In genomic region chr1:236301080-236301957, GRCh38 we compare ENCODE assay signal across 18 cellular contexts. TPM values are rescaled to one million over a fixed set of nuclear protein-coding genes. Genes with fewer than 3 reads are reported as not detected.
DNase-seq lines count a peak whose midpoint lies in the region; ATAC-seq, FAIRE-seq and TF ChIP-seq lines count a peak whose summit lies in the region.
"Had no signal": no experiment of that assay in that cellular context is flagged by ENCODE, and none has a peak within 500 bp of the region (broad histone marks: within the 10 kb centered on the region; RNA-seq: fewer than 3 reads in every experiment).

No MANE protein-coding gene starts in this region.

- in situ Hi-C loops in K562 (cut with MboI): no loop called here

- H2AFZ ChIP-seq in K562 (ENCODE audit: low read depth, low read length): no peak overlapping the region

- TF ChIP-seq RAD21 in K562 (CRISPR knock-in tag; conservative IDR thresholded peaks at IDR 0.05 in 1 of 2, IDR thresholded peaks at IDR 0.05 in 1 of 2): no peak

- H3K9ac ChIP-seq in K562 (ENCODE audit: insufficient read depth in 1 of 2, low read depth in 2 of 2, low read length in 2 of 2) (no peak overlapping the region), kidney (ENCODE audit: low read length in 2 of 2) (no peak overlapping the region)

- H3K79me2 ChIP-seq in K562 (ENCODE audit: control insufficient read depth, insufficient read depth, low read length): no peaks in the 10 kb centered on the region

- H3K27ac ChIP-seq in K562 (ENCODE audit: extremely low read depth, low read depth, low read length) (no peak overlapping the region), pancreas (peak overlapping the region; percentile 31 to 84 (median 53)), kidney (ENCODE audit: low read depth in 2 of 2, low read length in 2 of 2) (no peak overlapping the region)
- H3K27ac ChIP-seq: SK-N-MC had no signal

- H3K9me3 ChIP-seq in K562 (replicated peaks; ENCODE audit: control insufficient read depth, insufficient read depth, low read depth, low read length): no peaks in the 10 kb centered on the region
- no peaks in the 10 kb centered on the region for H3K9me3 ChIP-seq in pancreas
- no peaks in the 10 kb centered on the region for H3K9me3 ChIP-seq in kidney (ENCODE audit: control insufficient read depth in 1 of 2, low read length in 2 of 2)
- H3K9me3 ChIP-seq: Caco-2 had no signal

- no peak overlapping the region for H3K4me2 ChIP-seq in K562 (ENCODE audit: insufficient read depth, low read length)

- POLR2A ChIA-PET in K562 (lab: Yijun Ruan, JAX): interaction anchor here (0.6 to 5.3 kb wide), 2 partner anchors 10 to 11 kb away, joined by 3 to 27 read pairs; no protein-coding TSS in a partner anchor

- TF ChIP-seq CTCF in K562 (IDR thresholded peaks at IDR 0.05 in 2 of 3, conservative IDR thresholded peaks at IDR 0.05 in 1 of 3; ENCODE audit: insufficient read depth in 2 of 3, low read depth in 1 of 3, low read length in 3 of 3) (no peak), pancreas (IDR thresholded peaks at IDR 0.05) (no peak), kidney (IDR thresholded peaks at IDR 0.05; ENCODE audit: borderline replicate concordance, extremely low read depth, insufficient read depth) (no peak)

- H4K20me1 ChIP-seq in K562 (replicated peaks; ENCODE audit: control insufficient read depth, insufficient read depth, low read length): no peaks in the 10 kb centered on the region

- intact Hi-C loops in K562 (cut with micrococcal nuclease) (loop anchor here (5.0 kb wide), 1 partner anchor 191 kb away; no protein-coding TSS in a partner anchor), pancreas (cut with DNase I) (no loop called here), kidney (cut with DNase I) (no loop called here)

- H3K4me3 ChIP-seq in K562: no peak overlapping the region
- H3K4me3 ChIP-seq in pancreas: peak overlapping the region in 2 of 4 donors; percentile 18 to 20
- H3K4me3 ChIP-seq in kidney (ENCODE audit: low read length in 2 of 2): no peak overlapping the region
- H3K4me3 ChIP-seq: SK-N-MC had no signal

- no peak for FAIRE-seq in K562 (lab: Jason Lieb, UNC)
- no peak for FAIRE-seq in pancreas (lab: Jason Lieb, UNC)
- FAIRE-seq in kidney (lab: Jason Lieb, UNC): no peak
- FAIRE-seq: GM18507 had no signal

- no TSS peak for BruUV-seq in K562 (replicated peaks; lab: Mats Ljungman, UMichigan)

- no peak for ATAC-seq in K562
- ATAC-seq in pancreas: peak; percentile 65 to 76 (median 70)
- ATAC-seq: PC-3 had no signal

- 51% methylated on average over 16 of the region's 16 CpGs for WGBS in K562 (ENCODE audit: insufficient coverage, low coverage, missing lambda C conversion rate)
- 36 to 44% methylated on average over 16 of the region's 16 CpGs for WGBS in pancreas, 2 donors

- TF ChIP-seq EP300 in K562 (IDR thresholded peaks at IDR 0.05; ENCODE audit: low read length): no peak

- DNase-seq in NCI-H345 (lab: John Stamatoyannopoulos, UW) (peak; percentile 44), NCI-H345 treated with DMSO at 0.1 percent for 48 hours (lab: John Stamatoyannopoulos, UW; ENCODE audit: unreplicated experiment) (no peak), NCI-H2081 treated with DMSO at 0.1 percent for 48 hours (lab: John Stamatoyannopoulos, UW) (peak; percentile 88), K562 (ENCODE audit: extremely low read depth in 1 of 4, low spot score in 3 of 4) (no peak), pancreas (peak in 3 of 6 donors; percentile 35 to 48 (median 37)), NCI-H524 treated with DMSO at 0.1 percent for 48 hours (lab: John Stamatoyannopoulos, UW) (no peak), kidney (no peak), SIG-M5 (lab: John Stamatoyannopoulos, UW) (no peak)
- DNase-seq: Caco-2; HCEC 1CT; KG1; NCI-H1048; NCI-H1930; NCI-H446; NK-92 treated with Interleukin-12 subunit alpha and Interleukin-12 subunit beta, amount 100 ng/mL, for 24 hours; PC-3 had no signal

- H3K27me3 ChIP-seq in K562 (ENCODE audit: control insufficient read depth in 2 of 2, insufficient read depth in 2 of 2, low read length in 2 of 2): no peaks in the 10 kb centered on the region
- no peaks in the 10 kb centered on the region for H3K27me3 ChIP-seq in pancreas

- no peaks in the 10 kb centered on the region for H3K9me1 ChIP-seq in K562 (ENCODE audit: control insufficient read depth, insufficient read depth, low read length)

- H3K4me1 ChIP-seq in K562 (replicated peaks in 1 of 2; ENCODE audit: control insufficient read depth in 2 of 2, insufficient read depth in 2 of 2, low read length in 2 of 2): peaks cover 0 to 3% of the 10 kb centered on the region in 2 experiments; a peak in 1 of 5 replicates
- H3K4me1 ChIP-seq in pancreas: peaks cover 3 to 26% (median 21%) of the 10 kb centered on the region in 3 donors
- H3K4me1 ChIP-seq in kidney (ENCODE audit: control insufficient read depth in 1 of 2, insufficient read depth in 1 of 2, low read depth in 1 of 2, low read length in 2 of 2): no peaks in the 10 kb centered on the region
- H3K4me1 ChIP-seq: Caco-2 had no signal

- TF ChIP-seq POLR2A in K562 (conservative IDR thresholded peaks at IDR 0.05): no peak

- CTCF ChIA-PET in K562 (lab: Yijun Ruan, JAX; ENCODE audit: low intra/inter-chr PET ratio): no interaction called here

- H3K36me3 ChIP-seq in K562 (ENCODE audit: control insufficient read depth, insufficient read depth, low read length) (no peaks in the 10 kb centered on the region), pancreas (no peaks in the 10 kb centered on the region), kidney (ENCODE audit: control insufficient read depth in 1 of 2, insufficient read depth in 2 of 2, low read length in 2 of 2) (no peaks in the 10 kb centered on the region)

TF ChIP-seq in K562, 482 proteins besides CTCF, POLR2A, EP300 and RAD21 (continues in another document):
- TF ChIP-seq ZNF398 (CRISPR knock-in tag; IDR thresholded peaks at IDR 0.05) (no peak), SAFB2 (IDR thresholded peaks at IDR 0.05; ENCODE audit: borderline replicate concordance, low read depth, low read length, severe bottlenecking) (no peak), C11orf30 (IDR thresholded peaks at IDR 0.05; ENCODE audit: low read depth) (peak; percentile 63), ZNF316 (IDR thresholded peaks at IDR 0.05) (peak; percentile 49)

RNA-seq across cellular contexts. Expression of gene ERO1B, which starts 19.6 kb away (rescaled TPM):
- total RNA-seq in K562 (2011; cell fraction: chromatin; rRNA removed; ENCODE audit: low replicate concordance): 2.2 and 8.7 TPM in 2 replicates
- 1.2 and 2.6 TPM in 2 replicates for total RNA-seq in K562 (2011; cell fraction: nucleolus; rRNA removed)
- total RNA-seq in K562 (2011; cell fraction: nucleoplasm; rRNA removed): 4.0 and 4.7 TPM in 2 replicates
- total RNA-seq in K562 (2014; rRNA removed): 3.0 and 3.3 TPM in 2 replicates
- 6.4 and 6.9 TPM in 2 replicates for total RNA-seq in K562 (2014; rRNA removed; fragmentation: Illumina TruSeq; extraction: Trizol)
- total RNA-seq in K562 (2015; rRNA removed; fragmentation: Illumina TruSeq; extraction: Trizol): 4.2 and 4.4 TPM in 2 replicates
- total RNA-seq in K562 (2021): 5.3 and 6.2 TPM in 2 replicates
- polyA plus RNA-seq in K562 (2011; rRNA removed): 0.55 and 0.59 TPM in 2 replicates
- polyA plus RNA-seq in K562 (2011; cell fraction: cytosol; rRNA removed): 0.12 and 0.21 TPM in 2 replicates
- 0.37 and 0.62 TPM in 2 replicates for polyA plus RNA-seq in K562 (2011; cell fraction: nucleus; rRNA removed)
- 2.9 and 6.9 TPM in 2 replicates for polyA plus RNA-seq in K562 (2012)
- polyA plus RNA-seq in K562 (2014; fragmentation: Illumina TruSeq; extraction: Trizol): 6.1 and 6.3 TPM in 2 replicates
- 1 to 10 TPM; 2.3 TPM for polyA plus RNA-seq in K562 (2014; fragmentation: Nextera tagmentation; extraction: Ambion mirVana)
- polyA plus RNA-seq in K562 (2014; rRNA removed): 5.0 and 6.4 TPM in 2 replicates
- polyA minus RNA-seq in K562 (2011; rRNA and poly(A)+ RNA removed): 0.67 and 1.2 TPM in 2 replicates
- 0.36 and 1.0 TPM in 2 replicates for polyA minus RNA-seq in K562 (2011; cell fraction: cytosol; rRNA and poly(A)+ RNA removed)
- 0.54 and 0.89 TPM in 2 replicates for polyA minus RNA-seq in K562 (2011; cell fraction: nucleus; rRNA and poly(A)+ RNA removed)
- total RNA-seq in pancreas: 100 to 1,000 TPM in 3 of 6 donors, 10 to 100 TPM in 3; 94.9 to 153 (median 100) TPM
- polyA plus RNA-seq in pancreas: 100 to 1,000 TPM in 1 of 2 donors, 10 to 100 TPM in 1; 84.5 to 225 TPM
- 9.9 TPM for total RNA-seq in kidney
- polyA plus RNA-seq in kidney (ENCODE audit: insufficient read depth, low read depth, low replicate concordance): 5.7 TPM

Comparison
In these comparisons a context has a peak if more than half of its experiments do, and no peak if none do; other contexts are left out.
1. DNase-seq: peak in NCI-H345 (single experiment) and NCI-H2081 treated with DMSO at 0.1 percent for 48 hours (single experiment); none in NCI-H345 treated with DMSO at 0.1 percent for 48 hours (single experiment), K562 (0 of 4), NCI-H524 treated with DMSO at 0.1 percent for 48 hours (single experiment), kidney (single experiment) and SIG-M5 (single experiment).
2. H3K27ac ChIP-seq: peak in pancreas (4 of 4); none in K562 (single experiment) and kidney (0 of 2).